ENCODE assay signal across 2 cellular contexts in genomic region chr5:98769256-98770157, GRCh38.
A peak's percentile ranks its signal among the peaks of the same experiment; 100 is the strongest.
TF ChIP-seq lines count a peak whose summit lies in the region.

No MANE protein-coding gene starts in this region.

TF ChIP-seq in IMR-90, 13 proteins besides CTCF, POLR2A, EP300 and RAD21:
- TF ChIP-seq MAZ (IDR thresholded peaks at IDR 0.05; ENCODE audit: borderline replicate concordance, low read depth, low read length) (peak; percentile 92), SMC3 (IDR thresholded peaks at IDR 0.05; ENCODE audit: low read depth, low read length) (no peak), ELK1 (IDR thresholded peaks at IDR 0.05; ENCODE audit: borderline replicate concordance, low read depth, low read length) (no peak), CEBPB (IDR thresholded peaks at IDR 0.05; ENCODE audit: low read depth, low read length) (peak; percentile 65), CHD1 (IDR thresholded peaks at IDR 0.05; ENCODE audit: low read depth, low read length) (no peak; the same call in 1 of the 2 replicates), NFE2L2 (IDR thresholded peaks at IDR 0.05; ENCODE audit: low read depth, low read length) (no peak), BHLHE40 (IDR thresholded peaks at IDR 0.05; ENCODE audit: low read depth, low read length) (peak; percentile 74), MAFK (IDR thresholded peaks at IDR 0.05; ENCODE audit: low read depth, low read length) (no peak), MXI1 (IDR thresholded peaks at IDR 0.05; ENCODE audit: borderline replicate concordance, low read depth, low read length) (peak; percentile 21; the same call in 1 of the 2 replicates), RFX5 (IDR thresholded peaks at IDR 0.05; ENCODE audit: low read depth, low read length) (no peak), RCOR1 (IDR thresholded peaks at IDR 0.05; ENCODE audit: insufficient replicate concordance, low read length) (peak; percentile 95), FOS (IDR thresholded peaks at IDR 0.05; ENCODE audit: low read depth, low read length) (no peak; the same call in 1 of the 2 replicates)
- TF ChIP-seq, protein P1, sequence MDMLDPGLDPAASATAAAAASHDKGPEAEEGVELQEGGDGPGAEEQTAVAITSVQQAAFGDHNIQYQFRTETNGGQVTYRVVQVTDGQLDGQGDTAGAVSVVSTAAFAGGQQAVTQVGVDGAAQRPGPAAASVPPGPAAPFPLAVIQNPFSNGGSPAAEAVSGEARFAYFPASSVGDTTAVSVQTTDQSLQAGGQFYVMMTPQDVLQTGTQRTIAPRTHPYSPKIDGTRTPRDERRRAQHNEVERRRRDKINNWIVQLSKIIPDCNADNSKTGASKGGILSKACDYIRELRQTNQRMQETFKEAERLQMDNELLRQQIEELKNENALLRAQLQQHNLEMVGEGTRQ (IDR thresholded peaks at IDR 0.05; ENCODE audit: low read depth, low read length) = peak; percentile 6; the same call in 1 of the 2 replicates

TF ChIP-seq in H1, 55 proteins besides CTCF, POLR2A, EP300 and RAD21:
- no peak for TF ChIP-seq YY1 (IDR thresholded peaks at IDR 0.05; ENCODE audit: low read depth, low read length)
- peak; percentile 19; the same call in 1 of the 2 replicates for TF ChIP-seq MAX (IDR thresholded peaks at IDR 0.05)
- no peak for TF ChIP-seq SIN3A (conservative IDR thresholded peaks at IDR 0.05 in 1 of 2, IDR thresholded peaks at IDR 0.05 in 1 of 2; ENCODE audit: low read depth in 1 of 2, low read length in 2 of 2)
- no peak for TF ChIP-seq KDM5A (IDR thresholded peaks at IDR 0.05; ENCODE audit: low read length)
- TF ChIP-seq SRF (IDR thresholded peaks at IDR 0.05; ENCODE audit: low read depth, low read length) = no peak
- peak; percentile 46; the same call in 1 of the 2 replicates for TF ChIP-seq TAF1 (IDR thresholded peaks at IDR 0.05; ENCODE audit: low read depth, low read length)
- TF ChIP-seq KDM4A (IDR thresholded peaks at IDR 0.05; ENCODE audit: low read depth, low read length, severe bottlenecking) = peak; percentile 76
- TF ChIP-seq ASH2L (IDR thresholded peaks at IDR 0.05; ENCODE audit: low read length) = no peak
- TF ChIP-seq, protein P2, sequence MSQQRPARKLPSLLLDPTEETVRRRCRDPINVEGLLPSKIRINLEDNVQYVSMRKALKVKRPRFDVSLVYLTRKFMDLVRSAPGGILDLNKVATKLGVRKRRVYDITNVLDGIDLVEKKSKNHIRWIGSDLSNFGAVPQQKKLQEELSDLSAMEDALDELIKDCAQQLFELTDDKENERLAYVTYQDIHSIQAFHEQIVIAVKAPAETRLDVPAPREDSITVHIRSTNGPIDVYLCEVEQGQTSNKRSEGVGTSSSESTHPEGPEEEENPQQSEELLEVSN (IDR thresholded peaks at IDR 0.05) = peak; percentile 64; the same call in 1 of the 2 replicates
- TF ChIP-seq PHF8 (conservative IDR thresholded peaks at IDR 0.05; ENCODE audit: low read depth, low read length) = peak; percentile 8; the same call in 1 of the 2 replicates
- TF ChIP-seq BCL11A (IDR thresholded peaks at IDR 0.05; ENCODE audit: low read depth in 2 of 2, low read length in 2 of 2) = no peak
- TF ChIP-seq JUND (IDR thresholded peaks at IDR 0.05; ENCODE audit: low read length) = 0 out of 2 replicates have a peak, but pooled peaks have one; percentile 1
- TF ChIP-seq, protein P3, sequence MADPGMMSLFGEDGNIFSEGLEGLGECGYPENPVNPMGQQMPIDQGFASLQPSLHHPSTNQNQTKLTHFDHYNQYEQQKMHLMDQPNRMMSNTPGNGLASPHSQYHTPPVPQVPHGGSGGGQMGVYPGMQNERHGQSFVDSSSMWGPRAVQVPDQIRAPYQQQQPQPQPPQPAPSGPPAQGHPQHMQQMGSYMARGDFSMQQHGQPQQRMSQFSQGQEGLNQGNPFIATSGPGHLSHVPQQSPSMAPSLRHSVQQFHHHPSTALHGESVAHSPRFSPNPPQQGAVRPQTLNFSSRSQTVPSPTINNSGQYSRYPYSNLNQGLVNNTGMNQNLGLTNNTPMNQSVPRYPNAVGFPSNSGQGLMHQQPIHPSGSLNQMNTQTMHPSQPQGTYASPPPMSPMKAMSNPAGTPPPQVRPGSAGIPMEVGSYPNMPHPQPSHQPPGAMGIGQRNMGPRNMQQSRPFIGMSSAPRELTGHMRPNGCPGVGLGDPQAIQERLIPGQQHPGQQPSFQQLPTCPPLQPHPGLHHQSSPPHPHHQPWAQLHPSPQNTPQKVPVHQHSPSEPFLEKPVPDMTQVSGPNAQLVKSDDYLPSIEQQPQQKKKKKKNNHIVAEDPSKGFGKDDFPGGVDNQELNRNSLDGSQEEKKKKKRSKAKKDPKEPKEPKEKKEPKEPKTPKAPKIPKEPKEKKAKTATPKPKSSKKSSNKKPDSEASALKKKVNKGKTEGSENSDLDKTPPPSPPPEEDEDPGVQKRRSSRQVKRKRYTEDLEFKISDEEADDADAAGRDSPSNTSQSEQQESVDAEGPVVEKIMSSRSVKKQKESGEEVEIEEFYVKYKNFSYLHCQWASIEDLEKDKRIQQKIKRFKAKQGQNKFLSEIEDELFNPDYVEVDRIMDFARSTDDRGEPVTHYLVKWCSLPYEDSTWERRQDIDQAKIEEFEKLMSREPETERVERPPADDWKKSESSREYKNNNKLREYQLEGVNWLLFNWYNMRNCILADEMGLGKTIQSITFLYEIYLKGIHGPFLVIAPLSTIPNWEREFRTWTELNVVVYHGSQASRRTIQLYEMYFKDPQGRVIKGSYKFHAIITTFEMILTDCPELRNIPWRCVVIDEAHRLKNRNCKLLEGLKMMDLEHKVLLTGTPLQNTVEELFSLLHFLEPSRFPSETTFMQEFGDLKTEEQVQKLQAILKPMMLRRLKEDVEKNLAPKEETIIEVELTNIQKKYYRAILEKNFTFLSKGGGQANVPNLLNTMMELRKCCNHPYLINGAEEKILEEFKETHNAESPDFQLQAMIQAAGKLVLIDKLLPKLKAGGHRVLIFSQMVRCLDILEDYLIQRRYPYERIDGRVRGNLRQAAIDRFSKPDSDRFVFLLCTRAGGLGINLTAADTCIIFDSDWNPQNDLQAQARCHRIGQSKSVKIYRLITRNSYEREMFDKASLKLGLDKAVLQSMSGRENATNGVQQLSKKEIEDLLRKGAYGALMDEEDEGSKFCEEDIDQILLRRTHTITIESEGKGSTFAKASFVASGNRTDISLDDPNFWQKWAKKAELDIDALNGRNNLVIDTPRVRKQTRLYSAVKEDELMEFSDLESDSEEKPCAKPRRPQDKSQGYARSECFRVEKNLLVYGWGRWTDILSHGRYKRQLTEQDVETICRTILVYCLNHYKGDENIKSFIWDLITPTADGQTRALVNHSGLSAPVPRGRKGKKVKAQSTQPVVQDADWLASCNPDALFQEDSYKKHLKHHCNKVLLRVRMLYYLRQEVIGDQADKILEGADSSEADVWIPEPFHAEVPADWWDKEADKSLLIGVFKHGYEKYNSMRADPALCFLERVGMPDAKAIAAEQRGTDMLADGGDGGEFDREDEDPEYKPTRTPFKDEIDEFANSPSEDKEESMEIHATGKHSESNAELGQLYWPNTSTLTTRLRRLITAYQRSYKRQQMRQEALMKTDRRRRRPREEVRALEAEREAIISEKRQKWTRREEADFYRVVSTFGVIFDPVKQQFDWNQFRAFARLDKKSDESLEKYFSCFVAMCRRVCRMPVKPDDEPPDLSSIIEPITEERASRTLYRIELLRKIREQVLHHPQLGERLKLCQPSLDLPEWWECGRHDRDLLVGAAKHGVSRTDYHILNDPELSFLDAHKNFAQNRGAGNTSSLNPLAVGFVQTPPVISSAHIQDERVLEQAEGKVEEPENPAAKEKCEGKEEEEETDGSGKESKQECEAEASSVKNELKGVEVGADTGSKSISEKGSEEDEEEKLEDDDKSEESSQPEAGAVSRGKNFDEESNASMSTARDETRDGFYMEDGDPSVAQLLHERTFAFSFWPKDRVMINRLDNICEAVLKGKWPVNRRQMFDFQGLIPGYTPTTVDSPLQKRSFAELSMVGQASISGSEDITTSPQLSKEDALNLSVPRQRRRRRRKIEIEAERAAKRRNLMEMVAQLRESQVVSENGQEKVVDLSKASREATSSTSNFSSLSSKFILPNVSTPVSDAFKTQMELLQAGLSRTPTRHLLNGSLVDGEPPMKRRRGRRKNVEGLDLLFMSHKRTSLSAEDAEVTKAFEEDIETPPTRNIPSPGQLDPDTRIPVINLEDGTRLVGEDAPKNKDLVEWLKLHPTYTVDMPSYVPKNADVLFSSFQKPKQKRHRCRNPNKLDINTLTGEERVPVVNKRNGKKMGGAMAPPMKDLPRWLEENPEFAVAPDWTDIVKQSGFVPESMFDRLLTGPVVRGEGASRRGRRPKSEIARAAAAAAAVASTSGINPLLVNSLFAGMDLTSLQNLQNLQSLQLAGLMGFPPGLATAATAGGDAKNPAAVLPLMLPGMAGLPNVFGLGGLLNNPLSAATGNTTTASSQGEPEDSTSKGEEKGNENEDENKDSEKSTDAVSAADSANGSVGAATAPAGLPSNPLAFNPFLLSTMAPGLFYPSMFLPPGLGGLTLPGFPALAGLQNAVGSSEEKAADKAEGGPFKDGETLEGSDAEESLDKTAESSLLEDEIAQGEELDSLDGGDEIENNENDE (IDR thresholded peaks at IDR 0.05; ENCODE audit: insufficient replicate concordance, low read length) = no peak
- no peak for TF ChIP-seq CTBP2 (IDR thresholded peaks at IDR 0.05; ENCODE audit: borderline replicate concordance, insufficient read depth, insufficient read length, low read length)
- no peak for TF ChIP-seq CHD2 (IDR thresholded peaks at IDR 0.05; ENCODE audit: low read length)
- no peak for TF ChIP-seq CREB1 (IDR thresholded peaks at IDR 0.05)
- TF ChIP-seq GTF2F1 (IDR thresholded peaks at IDR 0.05; ENCODE audit: borderline replicate concordance, low read depth, low read length) = no peak
